ENCODE assay signal across 9 cellular contexts in genomic region chr2:5981241-5982055, GRCh38.
A peak's percentile ranks its signal among the peaks of the same experiment; 100 is the strongest.
DNase-seq lines count a peak whose midpoint lies in the region; ATAC-seq and TF ChIP-seq lines count a peak whose summit lies in the region.
"Had no signal": no experiment of that assay in that cellular context is flagged by ENCODE, and none has a peak within 500 bp of the region (broad histone marks: within the 10 kb centered on the region; RNA-seq: fewer than 3 reads in every experiment).

No MANE protein-coding gene starts in this region.

- H3K4me3 Mint-ChIP-seq in brain (peak overlapping the region; percentile 80 to 89 (median 84)), mesothelial cell of epicardium (peak overlapping the region; percentile 69)
- H3K4me3 Mint-ChIP-seq in T-helper 2 cell treated with Interferon-gamma antibody and Interleukin-4, amounts not matched to agents 5 μg/mL and 100 μg/mL, for 36 hours = no peak overlapping the region

- peaks cover 11% of the 10 kb centered on the region for H3K27me3 Mint-ChIP-seq in brain
- peaks cover 6% of the 10 kb centered on the region for H3K27me3 Mint-ChIP-seq in mesothelial cell of epicardium (ENCODE audit: low read depth)
- H3K27me3 Mint-ChIP-seq in T-helper 2 cell treated with Interferon-gamma antibody and Interleukin-4, amounts not matched to agents 5 μg/mL and 100 μg/mL, for 36 hours (ENCODE audit: low read depth) = no peaks in the 10 kb centered on the region

- H3K27ac Mint-ChIP-seq in brain (peak overlapping the region; percentile 96 to 100 (median 97)), mesothelial cell of epicardium (peak overlapping the region; percentile 76)
- no peak overlapping the region for H3K27ac Mint-ChIP-seq in T-helper 2 cell treated with Interferon-gamma antibody and Interleukin-4, amounts not matched to agents 5 μg/mL and 100 μg/mL, for 36 hours

- ATAC-seq in HG02678 (IDR thresholded peaks at IDR 0.05; ENCODE audit: unreplicated experiment) = no peak
- ATAC-seq in GM18861 (IDR thresholded peaks at IDR 0.05; ENCODE audit: unreplicated experiment) = no peak

- H3K4me1 Mint-ChIP-seq in brain = peaks cover 98% of the 10 kb centered on the region
- peaks cover 26% of the 10 kb centered on the region for H3K4me1 Mint-ChIP-seq in mesothelial cell of epicardium
- H3K4me1 Mint-ChIP-seq in T-helper 2 cell treated with Interferon-gamma antibody and Interleukin-4, amounts not matched to agents 5 μg/mL and 100 μg/mL, for 36 hours (ENCODE audit: low read depth) = no peaks in the 10 kb centered on the region

- TF ChIP-seq CTCF in brain (conservative IDR thresholded peaks at IDR 0.05) (no peak), mesothelial cell of epicardium (IDR thresholded peaks at IDR 0.05; ENCODE audit: unreplicated experiment) (no peak), GM13977 (IDR thresholded peaks at IDR 0.05; ENCODE audit: extremely low read depth, insufficient read depth, missing control alignments) (no peak)

- DNase-seq in Ammon's horn (ENCODE audit: low spot score) (peak; percentile 76), NCI-H146 treated with DMSO at 0.1 percent for 48 hours (lab: John Stamatoyannopoulos, UW; ENCODE audit: unreplicated experiment) (peak; percentile 66), mesothelial cell of epicardium (ENCODE audit: low spot score in 2 of 2, unreplicated experiment in 2 of 2) (peak in 1 of 2 experiments; percentile 60), GM13977 (ENCODE audit: low spot score) (no peak)
- no peak for DNase-seq in T-helper 2 cell treated with Interferon-gamma antibody and Interleukin-4, amounts not matched to agents 5 μg/mL and 100 μg/mL, for 36 hours (ENCODE audit: low spot score)
- DNase-seq: stimulated activated CD4-positive, alpha-beta T cell treated with anti-CD3 and anti-CD28 coated beads, Interleukin-1b, Interleukin-23, amount 100 ng/mL, for 48 hours had no signal

- H3K9me3 Mint-ChIP-seq in brain (peaks cover 0 to 18% (median 3%) of the 10 kb centered on the region in 5 experiments), mesothelial cell of epicardium (no peaks in the 10 kb centered on the region)
- no peaks in the 10 kb centered on the region for H3K9me3 Mint-ChIP-seq in T-helper 2 cell treated with Interferon-gamma antibody and Interleukin-4, amounts not matched to agents 5 μg/mL and 100 μg/mL, for 36 hours

- in situ Hi-C loops in GM13977 (cut with MboI; ENCODE audit: low pct_unique_long_range_greater_than_20kb, low sequenced_read_pairs, unreplicated experiment) = no loop called here

- H3K36me3 Mint-ChIP-seq in brain = no peaks in the 10 kb centered on the region
- no peaks in the 10 kb centered on the region for H3K36me3 Mint-ChIP-seq in mesothelial cell of epicardium
- no peaks in the 10 kb centered on the region for H3K36me3 Mint-ChIP-seq in T-helper 2 cell treated with Interferon-gamma antibody and Interleukin-4, amounts not matched to agents 5 μg/mL and 100 μg/mL, for 36 hours (ENCODE audit: low read depth)

Comparison
In these comparisons a context has a peak if more than half of its experiments do, and no peak if none do; other contexts are left out.
1. DNase-seq: peak in Ammon's horn (single experiment) and NCI-H146 treated with DMSO at 0.1 percent for 48 hours (single experiment); none in GM13977 (single experiment) and T-helper 2 cell treated with Interferon-gamma antibody and Interleukin-4, amounts not matched to agents 5 μg/mL and 100 μg/mL, for 36 hours (single experiment).